Comparison of ENCODE assay signal across 23 cellular contexts in genomic region chr1:52189898-52190480, GRCh38.
"Had no signal": no experiment of that assay in that cellular context is flagged by ENCODE, and none has a peak within 500 bp of the region (broad histone marks: within the 10 kb centered on the region; RNA-seq: fewer than 3 reads in every experiment).

No MANE protein-coding gene starts in this region.

- H3K27ac ChIP-seq: epithelial cell of prostate, left ventricle myocardium inferior, spleen, tibial nerve, WERI-Rb-1 had no signal

- FAIRE-seq: bronchial epithelial cell, frontal cortex, islet of Langerhans, TTC549, urothelium cell line had no signal

- H3K36me3 ChIP-seq: left ventricle myocardium inferior, spleen, tibial nerve, WERI-Rb-1 had no signal

- H3K4me3 ChIP-seq: left ventricle myocardium inferior, lung, spleen, tibial nerve had no signal

- ATAC-seq: activated CD4-positive, CD25-positive, alpha-beta regulatory T cell treated with anti-CD3 and anti-CD28 coated beads, Interleukin-2, amount 50 U/mL, for 24 hours; natural killer cell treated with Interleukin-12 subunit alpha and Interleukin-12 subunit beta and Interleukin-15 and Interleukin-18, amount 100 ng/mL, for 72 hours; right cardiac atrium had no signal

- DNase-seq: activated CD4-positive, alpha-beta T cell treated with anti-CD3 and anti-CD28 coated beads for 48 hours; activated CD4-positive, alpha-beta T cell treated with anti-CD3 and anti-CD28 coated beads, Interleukin-2, amount 50 U/mL, for 48 hours; activated CD8-positive, alpha-beta memory T cell treated with anti-CD3 and anti-CD28 coated beads for 24 hours; activated effector memory CD4-positive, alpha-beta T cell treated with Interleukin-2 at 50 U/mL for 16 hours; activated naive CD4-positive, alpha-beta T cell treated with Interleukin-2 at 50 U/mL for 16 hours; anterior cingulate cortex; glutamatergic neuron; left ventricle myocardium inferior; posterior cingulate gyrus; spleen; stimulated activated naive CD4-positive, alpha-beta T cell; WERI-Rb-1 had no signal

- H3K27me3 ChIP-seq: spleen, tibial nerve had no signal
